Comparison of ENCODE assay signal across 14 cellular contexts in genomic region chr1:117967900-117968299, GRCh38. TPM values are rescaled to one million over a fixed set of nuclear protein-coding genes. Genes with fewer than 3 reads are reported as not detected.
DNase-seq lines count a peak whose midpoint lies in the region; ATAC-seq, FAIRE-seq and TF ChIP-seq lines count a peak whose summit lies in the region.
"Had no signal": no experiment of that assay in that cellular context is flagged by ENCODE, and none has a peak within 500 bp of the region (broad histone marks: within the 10 kb centered on the region; RNA-seq: fewer than 3 reads in every experiment).

No MANE protein-coding gene starts in this region.

- no peaks in the 10 kb centered on the region for H3K9me3 Mint-ChIP-seq in natural killer cell

- TF ChIP-seq CTCF in cardiac muscle cell (IDR thresholded peaks at IDR 0.05; ENCODE audit: low read depth, low read length), result no peak
- no peak for TF ChIP-seq CTCF in right atrium auricular region (IDR thresholded peaks at IDR 0.05)
- no peak for TF ChIP-seq CTCF in natural killer cell (IDR thresholded peaks at IDR 0.05)

- no peaks in the 10 kb centered on the region for H3K36me3 Mint-ChIP-seq in natural killer cell

- H3K36me3 ChIP-seq in cardiac muscle cell (no peaks in the 10 kb centered on the region), right atrium auricular region (no peaks in the 10 kb centered on the region)
- H3K36me3 ChIP-seq: gastrocnemius medialis, sigmoid colon, vagina had no signal

- no peaks in the 10 kb centered on the region for H3K4me1 ChIP-seq in cardiac muscle cell (ENCODE audit: low read depth)
- H3K4me1 ChIP-seq in right atrium auricular region, result no peaks in the 10 kb centered on the region
- H3K4me1 ChIP-seq: sigmoid colon, vagina had no signal

- no peak for FAIRE-seq in GM12892 (lab: Jason Lieb, UNC)

- ATAC-seq in GM21723 (IDR thresholded peaks at IDR 0.05; ENCODE audit: unreplicated experiment) (no peak), natural killer cell (no peak)

- no peaks in the 10 kb centered on the region for H3K4me1 Mint-ChIP-seq in natural killer cell

- peaks cover 0 to 18% of the 10 kb centered on the region in 2 donors for H3K27me3 Mint-ChIP-seq in natural killer cell (ENCODE audit: low read depth in 2 of 2)

- no peak overlapping the region for H3K27ac ChIP-seq in cardiac muscle cell
- H3K27ac ChIP-seq in right atrium auricular region, result no peak overlapping the region
- H3K27ac ChIP-seq: sigmoid colon, vagina had no signal

- intact Hi-C loops in natural killer cell (cut with micrococcal nuclease), result no loop called here

- no peak overlapping the region for H3K27ac Mint-ChIP-seq in natural killer cell

- TF ChIP-seq POLR2A in GM12892 (IDR thresholded peaks at IDR 0.05; ENCODE audit: low read depth, low read length), result no peak

- H3K4me3 Mint-ChIP-seq in natural killer cell, result no peak overlapping the region

- DNase-seq in cardiac muscle cell (ENCODE audit: low read depth in 1 of 2, low spot score in 1 of 2) (peak; percentile 2 to 70), right atrium auricular region (ENCODE audit: low spot score) (no peak), RPMI7951 (ENCODE audit: low read depth) (peak; percentile 24), fibroblast of peridontal ligament (ENCODE audit: extremely low read depth) (peak; percentile 24), AML-193 (lab: John Stamatoyannopoulos, UW) (no peak), natural killer cell (no peak), GM12892 (ENCODE audit: insufficient read length) (no peak)
- DNase-seq: activated T-cell treated with anti-CD3 and anti-CD28 coated beads, Interleukin-2, amount 50 U/mL, for 48 hours; central memory CD4-positive, alpha-beta T cell; GOT3; sigmoid colon had no signal

- H3K4me3 ChIP-seq in cardiac muscle cell, result no peak overlapping the region
- H3K4me3 ChIP-seq in right atrium auricular region, result no peak overlapping the region
- H3K4me3 ChIP-seq: gastrocnemius medialis, sigmoid colon, vagina had no signal

- H3K9me3 ChIP-seq in cardiac muscle cell (ENCODE audit: low read depth) (no peaks in the 10 kb centered on the region), right atrium auricular region (no peaks in the 10 kb centered on the region)
- H3K9me3 ChIP-seq: gastrocnemius medialis, sigmoid colon, vagina had no signal

- H3K27me3 ChIP-seq in cardiac muscle cell (no peaks in the 10 kb centered on the region), right atrium auricular region (no peaks in the 10 kb centered on the region)
- H3K27me3 ChIP-seq: gastrocnemius medialis, sigmoid colon, vagina had no signal

RNA-seq across cellular contexts. Expression of gene WDR3, which starts 38.4 kb away (rescaled TPM):
- 20.9 and 31.5 TPM in 2 replicates for total RNA-seq in cardiac muscle cell
- 20.8 and 23.3 TPM in 2 replicates for polyA plus RNA-seq in cardiac muscle cell
- total RNA-seq in right atrium auricular region, result 10 to 100 TPM in 1 of 2 donors, 1 to 10 TPM in 1; 4.3 to 12.6 TPM
- total RNA-seq in RPMI7951 (2014; rRNA removed; shearing (Covaris generic)), result 14.4 and 18.7 TPM in 2 replicates
- 10 to 100 TPM in 1 of 3 donors, 1 to 10 TPM in 2; 7.2 to 13.0 (median 8.3) TPM for total RNA-seq in natural killer cell
- polyA plus RNA-seq in GM12892 (2012; ENCODE audit: missing spikeins), result 34.3 TPM

RNA-seq across cellular contexts. Expression of gene GDAP2, which starts 38.5 kb away (rescaled TPM):
- total RNA-seq in cardiac muscle cell (5.7 and 16.5 TPM in 2 replicates), right atrium auricular region (10 to 100 TPM; 13.2 to 13.4 TPM), natural killer cell (10 to 100 TPM; 25.4 to 34.7 (median 27.7) TPM)
- 9.1 and 12.5 TPM in 2 replicates for polyA plus RNA-seq in cardiac muscle cell
- total RNA-seq in RPMI7951 (2014; rRNA removed; shearing (Covaris generic)), result 19.4 and 27.4 TPM in 2 replicates
- 6.1 TPM for polyA plus RNA-seq in GM12892 (2012; ENCODE audit: missing spikeins)

Comparison
In these comparisons a context has a peak if more than half of its experiments do, and no peak if none do; other contexts are left out.
1. DNase-seq: peak in cardiac muscle cell (2 of 2), RPMI7951 (single experiment) and fibroblast of peridontal ligament (single experiment); none in right atrium auricular region (single experiment), AML-193 (0 of 2), natural killer cell (single experiment) and GM12892 (single experiment).